In the genomic region with DNA sequence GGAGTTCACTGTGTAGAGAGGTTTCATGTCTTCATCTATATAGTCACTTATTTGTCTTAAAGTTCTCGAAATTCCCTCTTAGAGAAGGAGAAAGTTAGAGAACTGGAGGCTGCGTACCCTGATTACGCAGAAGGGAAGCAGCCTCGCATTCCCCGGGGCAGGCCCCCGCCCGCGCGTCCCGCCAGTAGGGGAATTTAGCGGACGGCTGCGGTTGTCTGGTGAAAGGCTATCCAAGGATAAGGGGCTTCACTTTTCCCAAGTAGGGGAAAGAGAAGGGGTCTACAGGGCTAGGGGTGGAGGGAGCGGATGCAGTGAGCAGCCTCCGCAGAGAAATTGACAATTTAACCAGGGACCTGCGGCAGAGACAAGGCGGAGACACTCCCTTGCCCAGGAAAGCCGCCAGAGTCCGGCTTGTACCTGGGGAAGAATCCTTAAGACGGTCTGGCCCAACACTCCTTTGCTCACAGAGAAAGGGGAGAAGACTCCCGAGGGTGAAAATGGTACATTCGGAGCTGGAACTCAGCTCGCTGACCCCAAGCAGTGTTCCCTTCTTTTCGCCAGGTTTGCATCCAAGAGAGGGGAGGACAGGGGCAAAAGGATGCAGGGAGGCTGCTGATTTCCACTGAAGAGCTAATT, we compare ENCODE assay signal across 9 cellular contexts. TPM values are rescaled to one million over a fixed set of nuclear protein-coding genes. Genes with fewer than 3 reads are reported as not detected.
A peak's percentile ranks its signal among the peaks of the same experiment; 100 is the strongest.
DNase-seq lines count a peak whose midpoint lies in the region; ATAC-seq, FAIRE-seq and TF ChIP-seq lines count a peak whose summit lies in the region.
"Had no signal": no experiment of that assay in that cellular context is flagged by ENCODE, and none has a peak within 500 bp of the region (broad histone marks: within the 10 kb centered on the region; RNA-seq: fewer than 3 reads in every experiment).

No MANE protein-coding gene starts in this region.

- no peaks in the 10 kb centered on the region for H3K9me3 ChIP-seq in pancreas

- peak overlapping the region; percentile 91 for H3K4me3 Mint-ChIP-seq in activated naive CD8-positive, alpha-beta T cell

- no peak for DNase-seq in BJ (ENCODE audit: low read depth)
- peak; percentile 51 for DNase-seq in left cardiac atrium
- DNase-seq in pancreas = peak in 2 of 6 donors; percentile 13 to 58
- DNase-seq in NCI-H1930 (lab: John Stamatoyannopoulos, UW) = no peak

- 6% methylated on average over 24 of the region's 24 CpGs for WGBS in pancreas, 2 donors

- H3K27me3 ChIP-seq in BJ (ENCODE audit: control insufficient read depth, insufficient read depth, low read length) (no peaks in the 10 kb centered on the region), pancreas (peaks cover 0 to 8% (median 0%) of the 10 kb centered on the region in 4 donors)

- no peak overlapping the region for H3K27ac Mint-ChIP-seq in activated naive CD8-positive, alpha-beta T cell

- H3K4me3 ChIP-seq in BJ (ENCODE audit: low read depth, low read length) = peak overlapping the region; percentile 70
- peak overlapping the region; percentile 26 to 51 (median 34) for H3K4me3 ChIP-seq in pancreas

- H3K36me3 Mint-ChIP-seq in activated naive CD8-positive, alpha-beta T cell = no peaks in the 10 kb centered on the region

- CTCF ChIA-PET in BJ (lab: Yijun Ruan, JAX) = interaction anchor here (1.3 to 2.0 kb wide), 2 partner anchors 156 to 287 kb away, joined by 5 to 6 read pairs; no protein-coding TSS in a partner anchor

- ATAC-seq in left cardiac atrium = peak; percentile 13 to 40
- ATAC-seq in pancreas = peak in 3 of 4 donors; percentile 6 to 42 (median 11)
- ATAC-seq in GM21381 (IDR thresholded peaks at IDR 0.05; ENCODE audit: unreplicated experiment) = no peak
- no peak for ATAC-seq in HG02588 (IDR thresholded peaks at IDR 0.05; ENCODE audit: unreplicated experiment)
- no peak for ATAC-seq in GM19035 (IDR thresholded peaks at IDR 0.05; ENCODE audit: unreplicated experiment)

- H3K4me1 ChIP-seq in pancreas = no peaks in the 10 kb centered on the region

- peaks cover 18% of the 10 kb centered on the region for H3K27me3 Mint-ChIP-seq in activated naive CD8-positive, alpha-beta T cell

- TF ChIP-seq CTCF in BJ (IDR thresholded peaks at IDR 0.05; ENCODE audit: insufficient read depth, low read depth, low read length) (peak; percentile 20; the same call in 1 of the 2 replicates), pancreas (IDR thresholded peaks at IDR 0.05) (no peak)

- H3K9me3 Mint-ChIP-seq in activated naive CD8-positive, alpha-beta T cell (ENCODE audit: low read depth) = no peaks in the 10 kb centered on the region

- H3K36me3 ChIP-seq in BJ (ENCODE audit: control insufficient read depth, insufficient read depth, low read length) (peaks cover 2% of the 10 kb centered on the region; the same call in 1 of the 2 replicates), pancreas (no peaks in the 10 kb centered on the region)

- intact Hi-C loops in left cardiac atrium (cut with DNase I) = loop anchor here in 1 of 2 donors (10.0 kb wide), 1 partner anchor 150 kb away; no protein-coding TSS in a partner anchor
- intact Hi-C loops in pancreas (cut with DNase I) = no loop called here

- peaks cover 22% of the 10 kb centered on the region for H3K4me1 Mint-ChIP-seq in activated naive CD8-positive, alpha-beta T cell (ENCODE audit: low read depth)

- FAIRE-seq in pancreas (lab: Jason Lieb, UNC) = no peak
- FAIRE-seq: colon had no signal

- H3K27ac ChIP-seq in pancreas = peak overlapping the region in 3 of 4 donors; percentile 28 to 70 (median 62)

- POLR2A ChIA-PET in BJ (lab: Charles Lee) = interaction anchor here (0.6 to 0.7 kb wide), 2 partner anchors 80 to 174 kb away, joined by 4 to 9 read pairs; no protein-coding TSS in a partner anchor

RNA-seq across cellular contexts. Expression of a gene that starts 1.0 kb away (rescaled TPM):
- 0.81 and 1.2 TPM in 2 replicates for polyA plus RNA-seq in BJ (2011; rRNA removed)
- 14.6 and 16.5 TPM in 2 replicates for polyA minus RNA-seq in BJ (2011; rRNA and poly(A)+ RNA removed)
- 1 to 10 TPM; 7.2 to 8.7 TPM for total RNA-seq in left cardiac atrium
- total RNA-seq in pancreas = 1 to 10 TPM; 1.3 to 4.0 (median 2.0) TPM
- polyA plus RNA-seq in pancreas = 1 to 10 TPM; 1.6 to 3.8 TPM

Comparison
In these comparisons a context has a peak if more than half of its experiments do, and no peak if none do; other contexts are left out.
1. ATAC-seq: peak in left cardiac atrium (2 of 2) and pancreas (3 of 4); none in GM21381 (single experiment), HG02588 (single experiment) and GM19035 (single experiment).